Comparison of ENCODE assay signal across 8 cellular contexts in genomic region chr10:64753516-64753915, GRCh38.
"Had no signal": no experiment of that assay in that cellular context is flagged by ENCODE, and none has a peak within 500 bp of the region (broad histone marks: within the 10 kb centered on the region; RNA-seq: fewer than 3 reads in every experiment).

No MANE protein-coding gene starts in this region.

- ATAC-seq: GM12878 had no signal

- DNase-seq: GDM1, GF-D8 had no signal

- H3K4me3 ChIP-seq: GM12878 had no signal

- FAIRE-seq: G401.6, GM12878, GM12891, GM12892, GM18507, GM19239 had no signal
